ENCODE assay signal across 2 cellular contexts in genomic region chr16:72064361-72064894, GRCh38.
TF ChIP-seq lines count a peak whose summit lies in the region.

No MANE protein-coding gene starts in this region.

TF ChIP-seq in IMR-90, 13 proteins besides CTCF, POLR2A, EP300 and RAD21 (continued from another document):
- TF ChIP-seq, protein P1, sequence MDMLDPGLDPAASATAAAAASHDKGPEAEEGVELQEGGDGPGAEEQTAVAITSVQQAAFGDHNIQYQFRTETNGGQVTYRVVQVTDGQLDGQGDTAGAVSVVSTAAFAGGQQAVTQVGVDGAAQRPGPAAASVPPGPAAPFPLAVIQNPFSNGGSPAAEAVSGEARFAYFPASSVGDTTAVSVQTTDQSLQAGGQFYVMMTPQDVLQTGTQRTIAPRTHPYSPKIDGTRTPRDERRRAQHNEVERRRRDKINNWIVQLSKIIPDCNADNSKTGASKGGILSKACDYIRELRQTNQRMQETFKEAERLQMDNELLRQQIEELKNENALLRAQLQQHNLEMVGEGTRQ (IDR thresholded peaks at IDR 0.05; ENCODE audit: low read depth, low read length): no peak
- TF ChIP-seq MAFK (IDR thresholded peaks at IDR 0.05; ENCODE audit: low read depth, low read length) (no peak), SMC3 (IDR thresholded peaks at IDR 0.05; ENCODE audit: low read depth, low read length) (no peak), CEBPB (IDR thresholded peaks at IDR 0.05; ENCODE audit: low read depth, low read length) (no peak), MAZ (IDR thresholded peaks at IDR 0.05; ENCODE audit: borderline replicate concordance, low read depth, low read length) (no peak), CHD1 (IDR thresholded peaks at IDR 0.05; ENCODE audit: low read depth, low read length) (no peak), RCOR1 (IDR thresholded peaks at IDR 0.05; ENCODE audit: insufficient replicate concordance, low read length) (no peak), MXI1 (IDR thresholded peaks at IDR 0.05; ENCODE audit: borderline replicate concordance, low read depth, low read length) (no peak), RFX5 (IDR thresholded peaks at IDR 0.05; ENCODE audit: low read depth, low read length) (no peak), ELK1 (IDR thresholded peaks at IDR 0.05; ENCODE audit: borderline replicate concordance, low read depth, low read length) (no peak), BHLHE40 (IDR thresholded peaks at IDR 0.05; ENCODE audit: low read depth, low read length) (no peak)
TF ChIP-seq in IMR-90: peak in this region for 0.

TF ChIP-seq in liver, 16 proteins besides CTCF, POLR2A, EP300 and RAD21 (continued from another document):
- TF ChIP-seq, protein P2, sequence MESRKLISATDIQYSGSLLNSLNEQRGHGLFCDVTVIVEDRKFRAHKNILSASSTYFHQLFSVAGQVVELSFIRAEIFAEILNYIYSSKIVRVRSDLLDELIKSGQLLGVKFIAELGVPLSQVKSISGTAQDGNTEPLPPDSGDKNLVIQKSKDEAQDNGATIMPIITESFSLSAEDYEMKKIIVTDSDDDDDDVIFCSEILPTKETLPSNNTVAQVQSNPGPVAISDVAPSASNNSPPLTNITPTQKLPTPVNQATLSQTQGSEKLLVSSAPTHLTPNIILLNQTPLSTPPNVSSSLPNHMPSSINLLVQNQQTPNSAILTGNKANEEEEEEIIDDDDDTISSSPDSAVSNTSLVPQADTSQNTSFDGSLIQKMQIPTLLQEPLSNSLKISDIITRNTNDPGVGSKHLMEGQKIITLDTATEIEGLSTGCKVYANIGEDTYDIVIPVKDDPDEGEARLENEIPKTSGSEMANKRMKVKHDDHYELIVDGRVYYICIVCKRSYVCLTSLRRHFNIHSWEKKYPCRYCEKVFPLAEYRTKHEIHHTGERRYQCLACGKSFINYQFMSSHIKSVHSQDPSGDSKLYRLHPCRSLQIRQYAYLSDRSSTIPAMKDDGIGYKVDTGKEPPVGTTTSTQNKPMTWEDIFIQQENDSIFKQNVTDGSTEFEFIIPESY (IDR thresholded peaks at IDR 0.05): no peak
